In genomic region chr14:101721951-101722661, GRCh38 we compare ENCODE assay signal across 8 cellular contexts. TPM values are rescaled to one million over a fixed set of nuclear protein-coding genes. Genes with fewer than 3 reads are reported as not detected.
DNase-seq lines count a peak whose midpoint lies in the region; ATAC-seq and TF ChIP-seq lines count a peak whose summit lies in the region.

No MANE protein-coding gene starts in this region.

- H3K27me3 ChIP-seq in HUES48 (ENCODE audit: control insufficient read depth, insufficient read depth, low read length): no peaks in the 10 kb centered on the region
- H3K27me3 ChIP-seq in endodermal cell (ENCODE audit: control insufficient read depth, insufficient read depth, low read length, poor library complexity, severe bottlenecking): no peaks in the 10 kb centered on the region
- no peaks in the 10 kb centered on the region for H3K27me3 ChIP-seq in prostate gland (replicated peaks; ENCODE audit: insufficient read depth)

- H3K36me3 ChIP-seq in HUES48 (ENCODE audit: control insufficient read depth, insufficient read depth, low read length) (no peaks in the 10 kb centered on the region), endodermal cell (ENCODE audit: control insufficient read depth, insufficient read depth, low read length) (no peaks in the 10 kb centered on the region), prostate gland (no peaks in the 10 kb centered on the region)

- H3K9me3 Mint-ChIP-seq in endodermal cell: peaks cover 6% of the 10 kb centered on the region

- intact Hi-C loops in prostate gland (cut with DNase I): no loop called here

- no peaks in the 10 kb centered on the region for H3K9me3 ChIP-seq in HUES48 (ENCODE audit: control insufficient read depth, insufficient read depth, low read length)
- H3K9me3 ChIP-seq in endodermal cell (ENCODE audit: control insufficient read depth, low read length): no peaks in the 10 kb centered on the region
- H3K9me3 ChIP-seq in prostate gland: no peaks in the 10 kb centered on the region

- peaks cover 10% of the 10 kb centered on the region for H3K4me1 Mint-ChIP-seq in endodermal cell

- TF ChIP-seq CTCF in endodermal cell (conservative IDR thresholded peaks at IDR 0.05) (no peak), prostate gland (IDR thresholded peaks at IDR 0.05) (no peak)

- WGBS in endodermal cell (ENCODE audit: insufficient coverage in 1 of 2, insufficient read length in 1 of 2), 2 experiments: 58 to 66% methylated on average over 8 to 19 of the region's 21 CpGs
- 21% methylated on average over 21 of the region's 21 CpGs for WGBS in prostate gland

- peak; percentile 64 for DNase-seq in CD1c-positive myeloid dendritic cell (ENCODE audit: extremely low spot score)
- DNase-seq in activated CD4-positive, alpha-beta T cell treated with anti-CD3 and anti-CD28 coated beads for 48 hours: peak; percentile 76
- peak; percentile 90 for DNase-seq in endodermal cell
- DNase-seq in prostate gland (ENCODE audit: low spot score): peak; percentile 79
- DNase-seq in occipital lobe (lab: John Stamatoyannopoulos, UW): no peak

- H3K9ac ChIP-seq in HUES48 (ENCODE audit: low read depth, low read length): peak overlapping the region; percentile 13; the same call in 1 of the 2 replicates
- H3K9ac ChIP-seq in endodermal cell (ENCODE audit: extremely low read depth, low read length, poor library complexity, severe bottlenecking): no peak overlapping the region

- ATAC-seq in GM19023 (IDR thresholded peaks at IDR 0.05; ENCODE audit: unreplicated experiment) (no peak), GM21367 (IDR thresholded peaks at IDR 0.05; ENCODE audit: unreplicated experiment) (no peak)

- no peak for TF ChIP-seq POLR2A in prostate gland (IDR thresholded peaks at IDR 0.05)

- peaks cover 5% of the 10 kb centered on the region for H3K27me3 Mint-ChIP-seq in endodermal cell (ENCODE audit: insufficient read depth)

- H3K4me1 ChIP-seq in HUES48 (ENCODE audit: control insufficient read depth, insufficient read depth, low read length): peaks cover 21% of the 10 kb centered on the region
- no peaks in the 10 kb centered on the region for H3K4me1 ChIP-seq in endodermal cell (ENCODE audit: control insufficient read depth, insufficient read depth, low read length)
- H3K4me1 ChIP-seq in prostate gland (replicated peaks): peaks cover 2% of the 10 kb centered on the region

- H3K36me3 Mint-ChIP-seq in endodermal cell (ENCODE audit: low read depth): no peaks in the 10 kb centered on the region

- H3K4me3 Mint-ChIP-seq in endodermal cell: no peak overlapping the region

- peak overlapping the region; percentile 84 for H3K27ac Mint-ChIP-seq in endodermal cell

- H3K4me3 ChIP-seq in HUES48 (ENCODE audit: low read depth, low read length): peak overlapping the region; percentile 2; the same call in 1 of the 2 replicates
- no peak overlapping the region for H3K4me3 ChIP-seq in endodermal cell (ENCODE audit: low read length)
- no peak overlapping the region for H3K4me3 ChIP-seq in prostate gland

- H3K27ac ChIP-seq in HUES48 (ENCODE audit: low read depth, low read length) (peak overlapping the region; percentile 95), endodermal cell (ENCODE audit: low read depth, low read length) (no peak overlapping the region), prostate gland (peak overlapping the region; percentile 52 to 57)

RNA-seq across cellular contexts. Expression of gene PPP2R5C, which starts 39.4 kb away (rescaled TPM):
- 100 to 1,000 TPM; 116 to 117 TPM for total RNA-seq in endodermal cell
- 151 TPM for polyA plus RNA-seq in endodermal cell (2013, experiment 1 of 2)
- polyA plus RNA-seq in endodermal cell (2013, experiment 2 of 2): 146 TPM
- total RNA-seq in prostate gland: 10 to 100 TPM; 67.8 to 96.2 TPM
- total RNA-seq in occipital lobe: 166 TPM
